14 cellular contexts compared by ENCODE assay signal in the genomic region with DNA sequence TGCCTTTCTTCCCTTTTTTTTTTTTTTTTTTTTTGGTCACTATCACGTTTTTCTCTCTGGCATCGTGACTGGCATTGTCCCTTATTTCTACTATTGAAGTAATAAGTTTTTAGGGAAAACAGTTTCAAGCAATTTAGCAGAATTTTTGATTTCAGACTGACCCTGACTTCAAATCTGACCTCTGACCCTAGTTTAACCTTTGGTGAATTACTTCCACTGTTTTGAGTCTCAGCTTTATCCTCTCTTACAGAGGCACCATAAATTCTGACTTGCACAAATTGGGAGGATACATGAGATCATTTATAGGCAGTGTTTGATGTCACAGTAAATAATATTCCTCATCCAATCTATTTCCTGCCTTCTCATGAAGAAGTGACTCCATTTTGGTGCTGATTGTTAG.
DNase-seq lines count a peak whose midpoint lies in the region; ATAC-seq and TF ChIP-seq lines count a peak whose summit lies in the region.
"Had no signal": no experiment of that assay in that cellular context is flagged by ENCODE, and none has a peak within 500 bp of the region (broad histone marks: within the 10 kb centered on the region; RNA-seq: fewer than 3 reads in every experiment).

No MANE protein-coding gene starts in this region.

- no peaks in the 10 kb centered on the region for H3K36me3 ChIP-seq in CD8-positive, alpha-beta memory T cell (ENCODE audit: insufficient read depth, low read length)
- H3K36me3 ChIP-seq in mesodermal cell (ENCODE audit: control insufficient read depth, insufficient read depth, low read length), result no peaks in the 10 kb centered on the region
- H3K36me3 ChIP-seq: Peyer's patch had no signal

- H3K4me3 Mint-ChIP-seq in T-helper 1 cell treated with Interleukin-12 subunit alpha and Interleukin-12 subunit beta and Interleukin-4 antibody, amounts not matched to agents 30 μg/mL and 1 μg/mL, for 36 hours, result peak overlapping the region; percentile 63
- H3K4me3 Mint-ChIP-seq in CD8-positive, alpha-beta memory T cell, result peak overlapping the region in 2 of 7 donors; percentile 19 to 57
- H3K4me3 Mint-ChIP-seq in activated T-helper 17 cell treated with anti-CD3 and anti-CD28 coated beads, Interleukin-2, amount 50 U/mL, for 72 hours, result peak overlapping the region; percentile 30

- H3K36me3 Mint-ChIP-seq in T-helper 1 cell treated with Interleukin-12 subunit alpha and Interleukin-12 subunit beta and Interleukin-4 antibody, amounts not matched to agents 30 μg/mL and 1 μg/mL, for 36 hours (ENCODE audit: low read depth), result no peaks in the 10 kb centered on the region
- H3K36me3 Mint-ChIP-seq in CD8-positive, alpha-beta memory T cell, result no peaks in the 10 kb centered on the region
- no peaks in the 10 kb centered on the region for H3K36me3 Mint-ChIP-seq in activated T-helper 17 cell treated with anti-CD3 and anti-CD28 coated beads, Interleukin-2, amount 50 U/mL, for 72 hours (ENCODE audit: low read depth)

- H3K9me3 Mint-ChIP-seq in T-helper 1 cell treated with Interleukin-12 subunit alpha and Interleukin-12 subunit beta and Interleukin-4 antibody, amounts not matched to agents 30 μg/mL and 1 μg/mL, for 36 hours, result no peaks in the 10 kb centered on the region
- H3K9me3 Mint-ChIP-seq in CD8-positive, alpha-beta memory T cell, result no peaks in the 10 kb centered on the region
- H3K9me3 Mint-ChIP-seq in activated T-helper 17 cell treated with anti-CD3 and anti-CD28 coated beads, Interleukin-2, amount 50 U/mL, for 72 hours, result no peaks in the 10 kb centered on the region

- H3K27ac Mint-ChIP-seq in T-helper 1 cell treated with Interleukin-12 subunit alpha and Interleukin-12 subunit beta and Interleukin-4 antibody, amounts not matched to agents 30 μg/mL and 1 μg/mL, for 36 hours, result peak overlapping the region; percentile 72
- H3K27ac Mint-ChIP-seq in CD8-positive, alpha-beta memory T cell, result peak overlapping the region in 6 of 8 donors; percentile 67 to 95 (median 82)
- peak overlapping the region; percentile 4 for H3K27ac Mint-ChIP-seq in activated T-helper 17 cell treated with anti-CD3 and anti-CD28 coated beads, Interleukin-2, amount 50 U/mL, for 72 hours

- POLR2A ChIA-PET in CD8-positive, alpha-beta memory T cell (lab: Charles Lee), result no interaction called here

- H3K9me3 ChIP-seq in CD8-positive, alpha-beta memory T cell (ENCODE audit: low read length), result no peaks in the 10 kb centered on the region
- H3K9me3 ChIP-seq in mesodermal cell (ENCODE audit: control insufficient read depth, low read length), result no peaks in the 10 kb centered on the region
- H3K9me3 ChIP-seq: Peyer's patch had no signal

- DNase-seq in T-helper 1 cell (no peak), NCI-H1092 treated with DMSO at 0.1 percent for 48 hours (lab: John Stamatoyannopoulos, UW) (no peak)
- DNase-seq in CD8-positive, alpha-beta memory T cell, result no peak
- DNase-seq: NCI-H187, NCI-H226, NCI-H524 treated with DMSO at 0.1 percent for 48 hours, Peyer's patch, SHP77 had no signal

- H3K4me1 Mint-ChIP-seq in T-helper 1 cell treated with Interleukin-12 subunit alpha and Interleukin-12 subunit beta and Interleukin-4 antibody, amounts not matched to agents 30 μg/mL and 1 μg/mL, for 36 hours (ENCODE audit: low read depth), result peaks cover 18% of the 10 kb centered on the region
- peaks cover 14 to 24% (median 20%) of the 10 kb centered on the region in 3 donors for H3K4me1 Mint-ChIP-seq in CD8-positive, alpha-beta memory T cell
- H3K4me1 Mint-ChIP-seq in activated T-helper 17 cell treated with anti-CD3 and anti-CD28 coated beads, Interleukin-2, amount 50 U/mL, for 72 hours, result peaks cover 23% of the 10 kb centered on the region

- H3K27me3 ChIP-seq in CD8-positive, alpha-beta memory T cell (ENCODE audit: insufficient read depth, low read length, poor library complexity, severe bottlenecking), result no peaks in the 10 kb centered on the region
- H3K27me3 ChIP-seq: Peyer's patch had no signal

- WGBS in mesodermal cell (ENCODE audit: insufficient coverage in 2 of 2), 2 experiments, result no CpG with 5 or more reads among the region's 2 CpGs

- peaks cover 11% of the 10 kb centered on the region for H3K4me1 ChIP-seq in CD8-positive, alpha-beta memory T cell (ENCODE audit: insufficient read depth, low read length)
- H3K4me1 ChIP-seq in mesodermal cell (ENCODE audit: control insufficient read depth, insufficient read depth, low read length, poor library complexity, severe bottlenecking), result peaks cover 6% of the 10 kb centered on the region
- H3K4me1 ChIP-seq: Peyer's patch had no signal

- no peak for ATAC-seq in activated T-helper 17 cell treated with anti-CD3 and anti-CD28 coated beads, Interleukin-2, amount 50 U/mL, for 72 hours (replicated peaks)
- ATAC-seq in GM18505 (IDR thresholded peaks at IDR 0.05; ENCODE audit: unreplicated experiment) (no peak), HG02763 (IDR thresholded peaks at IDR 0.05; ENCODE audit: unreplicated experiment) (no peak)

- no peak for TF ChIP-seq POLR2A in GM18505 (IDR thresholded peaks at IDR 0.05; ENCODE audit: borderline replicate concordance, extremely low read depth, insufficient read depth, insufficient read length)

- H3K27ac ChIP-seq in CD8-positive, alpha-beta memory T cell (ENCODE audit: low read depth, low read length), result no peak overlapping the region
- peak overlapping the region; percentile 39 for H3K27ac ChIP-seq in mesodermal cell (ENCODE audit: low read depth, low read length, severe bottlenecking)
- H3K27ac ChIP-seq: 22Rv1, Peyer's patch had no signal

- peaks cover 41% of the 10 kb centered on the region for H3K27me3 Mint-ChIP-seq in T-helper 1 cell treated with Interleukin-12 subunit alpha and Interleukin-12 subunit beta and Interleukin-4 antibody, amounts not matched to agents 30 μg/mL and 1 μg/mL, for 36 hours (ENCODE audit: low read depth)
- peaks cover 0 to 3% of the 10 kb centered on the region in 2 donors for H3K27me3 Mint-ChIP-seq in CD8-positive, alpha-beta memory T cell
- H3K27me3 Mint-ChIP-seq in activated T-helper 17 cell treated with anti-CD3 and anti-CD28 coated beads, Interleukin-2, amount 50 U/mL, for 72 hours, result peaks cover 9% of the 10 kb centered on the region

- no peak overlapping the region for H3K4me3 ChIP-seq in CD8-positive, alpha-beta memory T cell (ENCODE audit: low read length)
- no peak overlapping the region for H3K4me3 ChIP-seq in mesodermal cell (ENCODE audit: extremely low read depth, insufficient read depth, low read length, poor library complexity, severe bottlenecking)
- H3K4me3 ChIP-seq: Peyer's patch had no signal

- CTCF ChIA-PET in CD8-positive, alpha-beta memory T cell (lab: Charles Lee), result no interaction called here

Comparison
In these comparisons a context has a peak if more than half of its experiments do, and no peak if none do; other contexts are left out.
1. H3K27ac Mint-ChIP-seq: peak in every context shown above with its lines; median percentile 82 in CD8-positive, alpha-beta memory T cell; 72 in T-helper 1 cell treated with Interleukin-12 subunit alpha and Interleukin-12 subunit beta and Interleukin-4 antibody, amounts not matched to agents 30 μg/mL and 1 μg/mL, for 36 hours; 4 in activated T-helper 17 cell treated with anti-CD3 and anti-CD28 coated beads, Interleukin-2, amount 50 U/mL, for 72 hours.